ENCODE assay signal across 11 cellular contexts in genomic region chr20:20710443-20710842, GRCh38. TPM values are rescaled to one million over a fixed set of nuclear protein-coding genes. Genes with fewer than 3 reads are reported as not detected.
DNase-seq lines count a peak whose midpoint lies in the region; ATAC-seq and TF ChIP-seq lines count a peak whose summit lies in the region.
"Had no signal": no experiment of that assay in that cellular context is flagged by ENCODE, and none has a peak within 500 bp of the region (broad histone marks: within the 10 kb centered on the region; RNA-seq: fewer than 3 reads in every experiment).

No MANE protein-coding gene starts in this region.

- no peak overlapping the region for H3K9ac ChIP-seq in OCI-LY3 (ENCODE audit: low read length)
- H3K9ac ChIP-seq in endocrine pancreas (ENCODE audit: control insufficient read depth, insufficient read depth, low read length) = no peak overlapping the region
- H3K9ac ChIP-seq: KMS-11 had no signal

- CTCF ChIA-PET in CD8-positive, alpha-beta memory T cell (lab: Charles Lee) = no interaction called here

- H3K27me3 Mint-ChIP-seq in CD8-positive, alpha-beta memory T cell = no peaks in the 10 kb centered on the region

- H3K9me3 ChIP-seq in CD8-positive, alpha-beta memory T cell (ENCODE audit: low read length) = no peaks in the 10 kb centered on the region
- H3K9me3 ChIP-seq in OCI-LY3 (ENCODE audit: insufficient read depth, low read length) (no peaks in the 10 kb centered on the region), endocrine pancreas (ENCODE audit: control insufficient read depth, low read length) (no peaks in the 10 kb centered on the region), neutrophil (no peaks in the 10 kb centered on the region), mucosa of descending colon (no peaks in the 10 kb centered on the region)

- no peaks in the 10 kb centered on the region for H3K9me3 Mint-ChIP-seq in CD8-positive, alpha-beta memory T cell

- H3K4me3 ChIP-seq in CD8-positive, alpha-beta memory T cell (ENCODE audit: low read length) = no peak overlapping the region
- peak overlapping the region; percentile 88; the same call in 1 of the 2 replicates for H3K4me3 ChIP-seq in OCI-LY3 (ENCODE audit: low read length)
- peak overlapping the region; percentile 88 for H3K4me3 ChIP-seq in endocrine pancreas (ENCODE audit: control insufficient read depth, insufficient read depth, low read length)
- peak overlapping the region; percentile 65 to 86 for H3K4me3 ChIP-seq in neutrophil (ENCODE audit: low read depth in 1 of 2, low read length in 1 of 2)
- no peak overlapping the region for H3K4me3 ChIP-seq in mucosa of descending colon

- H2AFZ ChIP-seq in OCI-LY3 (ENCODE audit: low read depth, low read length) = no peak overlapping the region

- H3K4me2 ChIP-seq in OCI-LY3 (ENCODE audit: low read length) = peak overlapping the region; percentile 85

- peaks cover 0 to 7% (median 5%) of the 10 kb centered on the region in 3 donors for H3K36me3 Mint-ChIP-seq in CD8-positive, alpha-beta memory T cell

- no peak for ATAC-seq in mucosa of descending colon
- no peak for ATAC-seq in HG03045 (IDR thresholded peaks at IDR 0.05; ENCODE audit: unreplicated experiment)

- no peak for DNase-seq in CD8-positive, alpha-beta memory T cell
- DNase-seq in mucosa of descending colon = no peak
- DNase-seq in NCI-H2107 treated with DMSO at 0.1 percent for 48 hours (lab: John Stamatoyannopoulos, UW; ENCODE audit: unreplicated experiment) = no peak
- no peak for DNase-seq in inferior parietal cortex (ENCODE audit: extremely low spot score)
- DNase-seq: brain microvascular endothelial cell, hypothalamus had no signal

- POLR2A ChIA-PET in CD8-positive, alpha-beta memory T cell (lab: Charles Lee) = no interaction called here

- H3K4me1 Mint-ChIP-seq in CD8-positive, alpha-beta memory T cell = peaks cover 35 to 48% (median 46%) of the 10 kb centered on the region in 3 donors

- intact Hi-C loops in mucosa of descending colon (cut with DNase I, micrococcal nuclease) = no loop called here

- peak overlapping the region; percentile 86 to 96 (median 94) for H3K4me3 Mint-ChIP-seq in CD8-positive, alpha-beta memory T cell

- H3K27ac Mint-ChIP-seq in CD8-positive, alpha-beta memory T cell = peak overlapping the region; percentile 84 to 98 (median 96)

- no peaks in the 10 kb centered on the region for H3K27me3 ChIP-seq in CD8-positive, alpha-beta memory T cell (ENCODE audit: insufficient read depth, low read length, poor library complexity, severe bottlenecking)
- H3K27me3 ChIP-seq in OCI-LY3 (ENCODE audit: low read depth, low read length) (no peaks in the 10 kb centered on the region), endocrine pancreas (ENCODE audit: control insufficient read depth, insufficient read depth, low read length) (no peaks in the 10 kb centered on the region), neutrophil (no peaks in the 10 kb centered on the region)
- H3K27me3 ChIP-seq: brain microvascular endothelial cell had no signal

- peaks cover 7% of the 10 kb centered on the region for H3K4me1 ChIP-seq in CD8-positive, alpha-beta memory T cell (ENCODE audit: insufficient read depth, low read length)
- H3K4me1 ChIP-seq in OCI-LY3 (ENCODE audit: low read length) (peaks cover 21% of the 10 kb centered on the region), endocrine pancreas (ENCODE audit: control insufficient read depth, insufficient read depth, low read length) (peaks cover 26% of the 10 kb centered on the region), neutrophil (ENCODE audit: control insufficient read depth in 1 of 2, insufficient read depth in 1 of 2, low read depth in 1 of 2, low read length in 1 of 2) (peaks cover 52 to 59% of the 10 kb centered on the region in 2 experiments), mucosa of descending colon (ENCODE audit: low read depth) (peaks cover 19% of the 10 kb centered on the region)

- no peaks in the 10 kb centered on the region for H3K79me2 ChIP-seq in OCI-LY3 (ENCODE audit: low read length)

- no peak overlapping the region for H3K27ac ChIP-seq in CD8-positive, alpha-beta memory T cell (ENCODE audit: low read depth, low read length)
- H3K27ac ChIP-seq in OCI-LY3 (ENCODE audit: low read length) (no peak overlapping the region), neutrophil (peak overlapping the region; percentile 92)
- H3K27ac ChIP-seq: brain microvascular endothelial cell, KMS-11 had no signal

- no peak for TF ChIP-seq CTCF in OCI-LY3 (IDR thresholded peaks at IDR 0.05; ENCODE audit: low read depth, low read length)
- no peak for TF ChIP-seq CTCF in neutrophil (IDR thresholded peaks at IDR 0.05)
- TF ChIP-seq CTCF in mucosa of descending colon (IDR thresholded peaks at IDR 0.05) = no peak

- H4K20me1 ChIP-seq in OCI-LY3 (ENCODE audit: insufficient read depth, low read length) = no peaks in the 10 kb centered on the region

- H3K36me3 ChIP-seq in CD8-positive, alpha-beta memory T cell (ENCODE audit: insufficient read depth, low read length) = no peaks in the 10 kb centered on the region
- H3K36me3 ChIP-seq in OCI-LY3 (replicated peaks; ENCODE audit: low read depth, low read length) (no peaks in the 10 kb centered on the region), endocrine pancreas (ENCODE audit: control insufficient read depth, insufficient read depth, low read length) (no peaks in the 10 kb centered on the region), neutrophil (no peaks in the 10 kb centered on the region), mucosa of descending colon (ENCODE audit: low read depth) (no peaks in the 10 kb centered on the region)
- H3K36me3 ChIP-seq: brain microvascular endothelial cell had no signal

RNA-seq across cellular contexts. Expression of gene RALGAPA2, which starts 2.0 kb away (rescaled TPM):
- 10 to 100 TPM; 13.4 to 14.5 TPM for total RNA-seq in CD8-positive, alpha-beta memory T cell
- polyA plus RNA-seq in CD8-positive, alpha-beta memory T cell = 7.4 TPM
- 10 to 100 TPM; 46.3 to 85.9 (median 66.9) TPM for total RNA-seq in mucosa of descending colon

Comparison
In these comparisons a context has a peak if more than half of its experiments do, and no peak if none do; other contexts are left out.
1. H3K4me3 ChIP-seq: peak in OCI-LY3 (single experiment), endocrine pancreas (single experiment) and neutrophil (2 of 2); none in CD8-positive, alpha-beta memory T cell (single experiment) and mucosa of descending colon (single experiment).